19 cellular contexts compared by ENCODE assay signal in the genomic region with DNA sequence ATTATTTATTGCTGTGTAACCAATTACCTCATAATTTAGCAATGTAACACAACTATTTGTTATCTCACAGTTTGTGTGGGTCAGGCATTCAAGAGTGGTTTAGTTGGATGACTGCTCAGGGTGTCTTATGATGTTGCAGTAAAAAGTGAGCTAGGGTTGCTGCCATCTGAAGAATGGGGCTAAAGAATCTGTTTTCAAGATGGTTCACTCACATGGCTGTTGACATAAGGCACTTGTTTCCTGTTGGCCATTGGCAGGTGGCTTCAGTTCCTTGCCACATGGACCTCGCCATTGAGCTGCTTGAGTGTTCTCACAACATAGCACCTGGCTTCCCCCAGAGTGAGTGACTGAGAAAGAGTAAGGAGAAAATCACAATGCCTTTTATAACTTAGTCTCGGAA.
DNase-seq lines count a peak whose midpoint lies in the region; ATAC-seq and TF ChIP-seq lines count a peak whose summit lies in the region.
"Had no signal": no experiment of that assay in that cellular context is flagged by ENCODE, and none has a peak within 500 bp of the region (broad histone marks: within the 10 kb centered on the region; RNA-seq: fewer than 3 reads in every experiment).

No MANE protein-coding gene starts in this region.

- peak; percentile 69 for ATAC-seq in GM18520 (IDR thresholded peaks at IDR 0.05; ENCODE audit: unreplicated experiment)
- ATAC-seq in activated naive CD4-positive, alpha-beta T cell treated with anti-CD3 and anti-CD28 coated beads, Interleukin-2, amount 50 U/mL, for 72 hours = no peak
- ATAC-seq in activated CD8-positive, alpha-beta T cell treated with anti-CD3 and anti-CD28 coated beads for 36 hours = no peak
- ATAC-seq: activated CD8-positive, alpha-beta T cell treated with anti-CD3 and anti-CD28 coated beads, Interleukin-2, amount 10 ng/mL, durations not matched to agents 7 days and 5 days; PC-3 had no signal

- DNase-seq in DMS53 treated with DMSO at 0.1 percent for 48 hours (lab: John Stamatoyannopoulos, UW; ENCODE audit: unreplicated experiment) (peak; percentile 67), PC-9 (no peak), hepatocyte (ENCODE audit: low spot score) (no peak), pons (ENCODE audit: low spot score) (no peak)
- DNase-seq in activated naive CD4-positive, alpha-beta T cell treated with anti-CD3 and anti-CD28 coated beads, Interleukin-2, amount 50 U/mL, for 72 hours (ENCODE audit: low spot score in 2 of 2) = no peak
- DNase-seq in activated CD8-positive, alpha-beta memory T cell treated with anti-CD3 and anti-CD28 coated beads for 24 hours = no peak
- no peak for DNase-seq in activated CD8-positive, alpha-beta T cell treated with anti-CD3 and anti-CD28 coated beads for 36 hours
- DNase-seq: activated CD8-positive, alpha-beta T cell treated with anti-CD3 and anti-CD28 coated beads, Interleukin-2, amount 10 ng/mL, durations not matched to agents 7 days and 5 days; colonic mucosa; erythroblast; MG63; nucleus accumbens; sigmoid colon; stimulated activated CD4-positive, alpha-beta T cell treated with anti-CD3 and anti-CD28 coated beads, Interleukin-4, amount 100 ng/mL, for 24 hours; testis had no signal

- H3K36me3 ChIP-seq in PC-9 (ENCODE audit: low read depth) (no peaks in the 10 kb centered on the region), hepatocyte (replicated peaks; ENCODE audit: insufficient read depth, low read depth) (no peaks in the 10 kb centered on the region)
- H3K36me3 ChIP-seq: colonic mucosa, MG63, sigmoid colon had no signal

- intact Hi-C loops in PC-9 (cut with micrococcal nuclease; ENCODE audit: unreplicated experiment) = no loop called here
- intact Hi-C loops in activated CD8-positive, alpha-beta T cell treated with anti-CD3 and anti-CD28 coated beads for 36 hours (cut with micrococcal nuclease) = no loop called here

- no peaks in the 10 kb centered on the region for H3K9me2 ChIP-seq in PC-9 (ENCODE audit: insufficient read depth)
- H3K9me2 ChIP-seq in hepatocyte (replicated peaks; ENCODE audit: insufficient read depth) = no peaks in the 10 kb centered on the region

- no peaks in the 10 kb centered on the region for H3K9me3 ChIP-seq in PC-9 (ENCODE audit: insufficient read depth, low read depth)
- no peaks in the 10 kb centered on the region for H3K9me3 ChIP-seq in hepatocyte (ENCODE audit: low read depth)
- H3K9me3 ChIP-seq: colonic mucosa, MG63, testis had no signal

- H3K27ac Mint-ChIP-seq in activated naive CD4-positive, alpha-beta T cell treated with anti-CD3 and anti-CD28 coated beads, Interleukin-2, amount 50 U/mL, for 72 hours = no peak overlapping the region
- no peak overlapping the region for H3K27ac Mint-ChIP-seq in activated CD8-positive, alpha-beta T cell treated with anti-CD3 and anti-CD28 coated beads for 36 hours
- H3K27ac Mint-ChIP-seq: activated CD8-positive, alpha-beta T cell treated with anti-CD3 and anti-CD28 coated beads, Interleukin-2, amount 10 ng/mL, durations not matched to agents 7 days and 5 days; B cell had no signal

- H3F3A ChIP-seq in PC-9 (ENCODE audit: insufficient read depth, low read depth) = peaks cover 5% of the 10 kb centered on the region; the same call in 1 of the 2 replicates

- H3K4me3 ChIP-seq in PC-9 (no peak overlapping the region), hepatocyte (no peak overlapping the region)
- H3K4me3 ChIP-seq: colonic mucosa, MG63, sigmoid colon, testis had no signal

- H3K27ac ChIP-seq in PC-9 (peak overlapping the region; percentile 43), hepatocyte (peak overlapping the region; percentile 26)
- H3K27ac ChIP-seq: colonic mucosa, sigmoid colon, testis, VCaP had no signal

- H2AFZ ChIP-seq in PC-9 (no peak overlapping the region), hepatocyte (no peak overlapping the region)

- H3K4me1 Mint-ChIP-seq in activated CD8-positive, alpha-beta T cell treated with anti-CD3 and anti-CD28 coated beads for 36 hours (ENCODE audit: low read depth) = peaks cover 7% of the 10 kb centered on the region
- H3K4me1 Mint-ChIP-seq: B cell had no signal

- BruUV-seq in PC-9 (replicated peaks; lab: Mats Ljungman, UMichigan) = no TSS peak

- peaks cover 0 to 22% of the 10 kb centered on the region in 2 donors for H3K9me3 Mint-ChIP-seq in activated naive CD4-positive, alpha-beta T cell treated with anti-CD3 and anti-CD28 coated beads, Interleukin-2, amount 50 U/mL, for 72 hours
- H3K9me3 Mint-ChIP-seq in activated CD8-positive, alpha-beta T cell treated with anti-CD3 and anti-CD28 coated beads for 36 hours = peaks cover 12% of the 10 kb centered on the region

- POLR2A ChIA-PET in PC-9 (lab: Charles Lee; ENCODE audit: unreplicated experiment) = no interaction called here
- POLR2A ChIA-PET in activated CD8-positive, alpha-beta T cell treated with anti-CD3 and anti-CD28 coated beads for 36 hours (lab: Charles Lee) = no interaction called here

- H3K27me3 ChIP-seq in PC-9 (ENCODE audit: insufficient read depth, low read depth) = no peaks in the 10 kb centered on the region
- H3K27me3 ChIP-seq in hepatocyte = no peaks in the 10 kb centered on the region
- H3K27me3 ChIP-seq: colonic mucosa, MG63, sigmoid colon, testis had no signal

- WGBS in hepatocyte (ENCODE audit: low lambda C conversion rate, missing lambda C conversion rate) = 94% methylated on average over 2 of the region's 2 CpGs

- no peak for TF ChIP-seq CTCF in PC-9 (conservative IDR thresholded peaks at IDR 0.05)
- no peak for TF ChIP-seq CTCF in hepatocyte (IDR thresholded peaks at IDR 0.05; ENCODE audit: poor library complexity)
- TF ChIP-seq CTCF in activated CD8-positive, alpha-beta T cell treated with anti-CD3 and anti-CD28 coated beads for 36 hours (IDR thresholded peaks at IDR 0.05) = no peak

- H3K4me1 ChIP-seq in PC-9 (replicated peaks; ENCODE audit: insufficient read depth) (peaks cover 25% of the 10 kb centered on the region), hepatocyte (ENCODE audit: insufficient read depth) (no peaks in the 10 kb centered on the region)
- H3K4me1 ChIP-seq: colonic mucosa, sigmoid colon, testis had no signal

- H4K20me1 ChIP-seq in PC-9 (ENCODE audit: insufficient read depth) (no peaks in the 10 kb centered on the region), hepatocyte (ENCODE audit: insufficient read depth, poor library complexity, severe bottlenecking) (no peaks in the 10 kb centered on the region)

- no peaks in the 10 kb centered on the region for H3K27me3 Mint-ChIP-seq in activated CD8-positive, alpha-beta T cell treated with anti-CD3 and anti-CD28 coated beads for 36 hours
- H3K27me3 Mint-ChIP-seq: B cell had no signal

- H3K79me2 ChIP-seq in PC-9 (ENCODE audit: low read depth) = no peaks in the 10 kb centered on the region
- no peaks in the 10 kb centered on the region for H3K79me2 ChIP-seq in hepatocyte

- H3K4me2 ChIP-seq in PC-9 (peak overlapping the region; percentile 23), hepatocyte (no peak overlapping the region)

- H3K4me3 Mint-ChIP-seq in activated CD8-positive, alpha-beta T cell treated with anti-CD3 and anti-CD28 coated beads for 36 hours = no peak overlapping the region
- H3K4me3 Mint-ChIP-seq: activated CD8-positive, alpha-beta T cell treated with anti-CD3 and anti-CD28 coated beads, Interleukin-2, amount 10 ng/mL, durations not matched to agents 7 days and 5 days; B cell had no signal

- CTCF ChIA-PET in PC-9 (lab: Charles Lee) = no interaction called here
- CTCF ChIA-PET in activated CD8-positive, alpha-beta T cell treated with anti-CD3 and anti-CD28 coated beads for 36 hours (lab: Charles Lee) = interaction anchor here (1.4 kb wide), 1 partner anchor 20 kb away, joined by 4 read pairs; no protein-coding TSS in a partner anchor

- peaks cover 0 to 10% of the 10 kb centered on the region in 2 donors for H3K36me3 Mint-ChIP-seq in activated naive CD4-positive, alpha-beta T cell treated with anti-CD3 and anti-CD28 coated beads, Interleukin-2, amount 50 U/mL, for 72 hours
- H3K36me3 Mint-ChIP-seq in activated CD8-positive, alpha-beta T cell treated with anti-CD3 and anti-CD28 coated beads for 36 hours (ENCODE audit: low read depth) = peaks cover 2% of the 10 kb centered on the region
